8 cellular contexts compared by ENCODE assay signal in genomic region chr6:3063733-3064700, GRCh38. TPM values are rescaled to one million over a fixed set of nuclear protein-coding genes. Genes with fewer than 3 reads are reported as not detected.
DNase-seq lines count a peak whose midpoint lies in the region; ATAC-seq and TF ChIP-seq lines count a peak whose summit lies in the region.

No MANE protein-coding gene starts in this region.

- no peak overlapping the region; the same call in 1 of the 2 replicates for H4K5ac ChIP-seq in IMR-90 (ENCODE audit: low read depth, low read length)

- no peak overlapping the region for H2BK15ac ChIP-seq in IMR-90 (ENCODE audit: low read depth, low read length)

- peak overlapping the region; percentile 99 for H3K4me2 ChIP-seq in IMR-90 (ENCODE audit: low read depth, low read length)
- peak overlapping the region; percentile 91 for H3K4me2 ChIP-seq in fibroblast of lung (ENCODE audit: extremely low read depth, insufficient read depth, low read length)

- peak overlapping the region; percentile 42 for H2BK5ac ChIP-seq in IMR-90 (ENCODE audit: low read depth, low read length, poor library complexity, severe bottlenecking)

- H3K4me3 Mint-ChIP-seq in activated T-helper 17 cell treated with anti-CD3 and anti-CD28 coated beads, Interleukin-2, amount 50 U/mL, for 72 hours, result peak overlapping the region; percentile 100
- H3K4me3 Mint-ChIP-seq in naive thymus-derived CD8-positive, alpha-beta T cell, result peak overlapping the region; percentile 88 to 100 (median 94)
- H3K4me3 Mint-ChIP-seq in stimulated activated naive B cell treated with anti-CD40 and anti-IgM and Interleukin-4, amounts not matched to agents 10 μg/mL and 1 μg/mL and 100 μg/mL, for 72 hours, result peak overlapping the region; percentile 86 to 93

- H3K4me3 ChIP-seq in IMR-90 (ENCODE audit: insufficient read depth, low read depth, low read length) (peak overlapping the region; percentile 96), fibroblast of lung (replicated peaks in 1 of 4; ENCODE audit: control extremely low read depth in 1 of 4, insufficient read depth in 1 of 4, low read depth in 3 of 4, low read length in 4 of 4) (peak overlapping the region; percentile 39 to 83 (median 61))

- H3K4me1 ChIP-seq in IMR-90 (ENCODE audit: control insufficient read depth, insufficient read depth, low read length), result peaks cover 3% of the 10 kb centered on the region
- H3K4me1 ChIP-seq in fibroblast of lung (ENCODE audit: control insufficient read depth, extremely low read depth, insufficient read depth, low read length), result no peaks in the 10 kb centered on the region

- H3K23ac ChIP-seq in IMR-90 (ENCODE audit: low read depth, low read length), result peak overlapping the region; percentile 71

- H3K79me1 ChIP-seq in IMR-90 (ENCODE audit: low read depth in 1 of 2, low read length in 2 of 2), result peaks cover 5 to 28% of the 10 kb centered on the region in 2 experiments; a peak in 3 of 4 replicates

- peak; percentile 98 for TF ChIP-seq POLR2A in IMR-90 (IDR thresholded peaks at IDR 0.05; ENCODE audit: low read depth, low read length)

- TF ChIP-seq RAD21 in IMR-90 (IDR thresholded peaks at IDR 0.05; ENCODE audit: low read length), result no peak

- in situ Hi-C loops in IMR-90 (cut with MboI; ENCODE audit: low sequenced_read_pairs), result no loop called here

- no peaks in the 10 kb centered on the region for H3K9me3 Mint-ChIP-seq in activated T-helper 17 cell treated with anti-CD3 and anti-CD28 coated beads, Interleukin-2, amount 50 U/mL, for 72 hours
- H3K9me3 Mint-ChIP-seq in naive thymus-derived CD8-positive, alpha-beta T cell, result no peaks in the 10 kb centered on the region
- no peaks in the 10 kb centered on the region for H3K9me3 Mint-ChIP-seq in stimulated activated naive B cell treated with anti-CD40 and anti-IgM and Interleukin-4, amounts not matched to agents 10 μg/mL and 1 μg/mL and 100 μg/mL, for 72 hours

- peak overlapping the region in 1 of 2 experiments; percentile 60; a peak in 1 of 4 replicates for H4K8ac ChIP-seq in IMR-90 (ENCODE audit: low read depth in 2 of 2, low read length in 2 of 2)

- H3K14ac ChIP-seq in IMR-90 (replicated peaks; ENCODE audit: low read depth, low read length), result peak overlapping the region; percentile 41

- peak overlapping the region; percentile 97 for H2AFZ ChIP-seq in IMR-90 (replicated peaks; ENCODE audit: low read length, poor library complexity)
- H2AFZ ChIP-seq in fibroblast of lung (ENCODE audit: low read length), result peak overlapping the region; percentile 74

- dilution Hi-C loops in IMR-90 (cut with HindIII; ENCODE audit: low sequenced_read_pairs, unreplicated experiment), result no loop called here

- H2BK20ac ChIP-seq in IMR-90 (ENCODE audit: low read depth, low read length), result no peak overlapping the region

- BruUV-seq in IMR-90 (replicated peaks; lab: Mats Ljungman, UMichigan), result no TSS peak

- DNase-seq in DMS114 treated with DMSO at 0.1 percent for 48 hours (lab: John Stamatoyannopoulos, UW; ENCODE audit: unreplicated experiment) (peak; percentile 94), IMR-90 (peak; percentile 91), RKO (ENCODE audit: low spot score) (peak; percentile 94), fibroblast of lung (ENCODE audit: low read depth in 2 of 2) (peak; percentile 77 to 93)
- peak; percentile 80 to 94 (median 84) for DNase-seq in naive thymus-derived CD8-positive, alpha-beta T cell
- peak; percentile 91 for DNase-seq in stimulated activated naive B cell treated with anti-CD40 and anti-IgM and Interleukin-4, amounts not matched to agents 10 μg/mL and 1 μg/mL and 100 μg/mL, for 72 hours

- ATAC-seq in GM21515 (IDR thresholded peaks at IDR 0.05; ENCODE audit: unreplicated experiment) (peak; percentile 69), IMR-90 (ENCODE audit: low read depth) (peak; percentile 86)
- peak; percentile 90 for ATAC-seq in activated T-helper 17 cell treated with anti-CD3 and anti-CD28 coated beads, Interleukin-2, amount 50 U/mL, for 72 hours (replicated peaks)
- peak; percentile 77 for ATAC-seq in naive thymus-derived CD8-positive, alpha-beta T cell
- peak; percentile 87 to 88 for ATAC-seq in stimulated activated naive B cell treated with anti-CD40 and anti-IgM and Interleukin-4, amounts not matched to agents 10 μg/mL and 1 μg/mL and 100 μg/mL, for 72 hours (replicated peaks)

- H2AK9ac ChIP-seq in IMR-90 (replicated peaks; ENCODE audit: low read depth, low read length, poor library complexity), result peak overlapping the region; percentile 96

- H3K4ac ChIP-seq in IMR-90 (ENCODE audit: low read depth, low read length), result peak overlapping the region; percentile 73

- H4K20me1 ChIP-seq in IMR-90 (ENCODE audit: insufficient read depth, low read length), result peaks cover 1% of the 10 kb centered on the region; the same call in 1 of the 2 replicates
- no peaks in the 10 kb centered on the region for H4K20me1 ChIP-seq in fibroblast of lung (ENCODE audit: control insufficient read depth, extremely low read depth, insufficient read depth, low read length)

- H3K27ac ChIP-seq in IMR-90 (ENCODE audit: insufficient read depth, low read length), result peak overlapping the region; percentile 64; the same call in 1 of the 2 replicates
- peak overlapping the region; percentile 67 for H3K27ac ChIP-seq in fibroblast of lung (ENCODE audit: insufficient read depth, low read length)

- H3K9me3 ChIP-seq in IMR-90 (ENCODE audit: control insufficient read depth, insufficient read depth, low read length) (no peaks in the 10 kb centered on the region), fibroblast of lung (ENCODE audit: control insufficient read depth, insufficient read depth, low read depth, low read length) (no peaks in the 10 kb centered on the region)

- no peak overlapping the region for H3K56ac ChIP-seq in IMR-90 (ENCODE audit: extremely low read depth, insufficient read depth, low read length)

- H3K36me3 Mint-ChIP-seq in activated T-helper 17 cell treated with anti-CD3 and anti-CD28 coated beads, Interleukin-2, amount 50 U/mL, for 72 hours (ENCODE audit: low read depth), result peaks cover 8% of the 10 kb centered on the region
- no peaks in the 10 kb centered on the region for H3K36me3 Mint-ChIP-seq in naive thymus-derived CD8-positive, alpha-beta T cell
- H3K36me3 Mint-ChIP-seq in stimulated activated naive B cell treated with anti-CD40 and anti-IgM and Interleukin-4, amounts not matched to agents 10 μg/mL and 1 μg/mL and 100 μg/mL, for 72 hours, result no peaks in the 10 kb centered on the region

- H3K4me1 Mint-ChIP-seq in activated T-helper 17 cell treated with anti-CD3 and anti-CD28 coated beads, Interleukin-2, amount 50 U/mL, for 72 hours, result peaks cover 13% of the 10 kb centered on the region
- H3K4me1 Mint-ChIP-seq in naive thymus-derived CD8-positive, alpha-beta T cell, result peaks cover 9 to 45% (median 32%) of the 10 kb centered on the region in 4 donors
- H3K4me1 Mint-ChIP-seq in stimulated activated naive B cell treated with anti-CD40 and anti-IgM and Interleukin-4, amounts not matched to agents 10 μg/mL and 1 μg/mL and 100 μg/mL, for 72 hours, result peaks cover 13 to 25% of the 10 kb centered on the region in 2 donors

- intact Hi-C loops in IMR-90 (cut with micrococcal nuclease), result no loop called here

- H2BK120ac ChIP-seq in IMR-90 (ENCODE audit: low read depth, low read length), result peak overlapping the region; percentile 9; the same call in 1 of the 2 replicates

- no peaks in the 10 kb centered on the region for H3K36me3 ChIP-seq in IMR-90 (ENCODE audit: control insufficient read depth, insufficient read depth, low read length)
- no peaks in the 10 kb centered on the region for H3K36me3 ChIP-seq in fibroblast of lung (ENCODE audit: control insufficient read depth, insufficient read depth, low read length)

- H3K9ac ChIP-seq in IMR-90 (ENCODE audit: low read depth, low read length), result peak overlapping the region; percentile 78
- H3K9ac ChIP-seq in fibroblast of lung (ENCODE audit: insufficient read depth, low read length), result peak overlapping the region; percentile 50

- peaks cover 6% of the 10 kb centered on the region for H3K79me2 ChIP-seq in fibroblast of lung (ENCODE audit: control insufficient read depth, insufficient read depth, low read length)

- POLR2A ChIA-PET in IMR-90 (lab: Charles Lee; ENCODE audit: unreplicated experiment), result interaction anchor here (0.6 to 1.0 kb wide), 4 partner anchors 62 to 688 kb away, joined by 3 to 16 read pairs (median 3); no protein-coding TSS in a partner anchor
- POLR2A ChIA-PET in naive thymus-derived CD8-positive, alpha-beta T cell (lab: Charles Lee), result interaction anchor here (0.6 to 1.8 kb wide), 22 partner anchors 9 to 954 kb away, joined by 3 to 37 read pairs (median 4); partner anchors contain the start of genes BPHL, NQO2, SERPINB1 and WRNIP1

- CTCF ChIA-PET in IMR-90 (lab: Yijun Ruan, JAX), result interaction anchor here (0.8 to 1.0 kb wide), 3 partner anchors 75 to 326 kb away, joined by 3 to 4 read pairs (median 4); no protein-coding TSS in a partner anchor

- H3K27me3 ChIP-seq in IMR-90 (ENCODE audit: control insufficient read depth, insufficient read depth, low read length), result no peaks in the 10 kb centered on the region; the same call in 1 of the 2 replicates
- H3K27me3 ChIP-seq in fibroblast of lung (ENCODE audit: control insufficient read depth, insufficient read depth, low read length), result no peaks in the 10 kb centered on the region

- H3K27me3 Mint-ChIP-seq in activated T-helper 17 cell treated with anti-CD3 and anti-CD28 coated beads, Interleukin-2, amount 50 U/mL, for 72 hours, result no peaks in the 10 kb centered on the region
- H3K27me3 Mint-ChIP-seq in naive thymus-derived CD8-positive, alpha-beta T cell, result no peaks in the 10 kb centered on the region
- H3K27me3 Mint-ChIP-seq in stimulated activated naive B cell treated with anti-CD40 and anti-IgM and Interleukin-4, amounts not matched to agents 10 μg/mL and 1 μg/mL and 100 μg/mL, for 72 hours, result no peaks in the 10 kb centered on the region

- TF ChIP-seq CTCF in IMR-90 (conservative IDR thresholded peaks at IDR 0.05; ENCODE audit: low read depth, low read length), result no peak
- TF ChIP-seq CTCF in fibroblast of lung (conservative IDR thresholded peaks at IDR 0.05 in 1 of 2, IDR thresholded peaks at IDR 0.05 in 1 of 2; ENCODE audit: low read depth in 1 of 2, low read length in 2 of 2), result no peak

- no peak overlapping the region for H4K91ac ChIP-seq in IMR-90 (ENCODE audit: insufficient read depth, low read depth, low read length)

- H2AK5ac ChIP-seq in IMR-90 (ENCODE audit: low read depth, low read length), result peak overlapping the region; percentile 39; the same call in 1 of the 2 replicates

- no peaks in the 10 kb centered on the region; the same call in 1 of the 2 replicates for H3K9me1 ChIP-seq in IMR-90 (ENCODE audit: insufficient read depth, low read length)

- H3K18ac ChIP-seq in IMR-90 (ENCODE audit: low read depth, low read length), result peak overlapping the region; percentile 26; the same call in 1 of the 2 replicates

- 0% methylated on average over 32 of the region's 85 CpGs; no CpG with 5 or more reads in 1 of the 2 experiments for WGBS in IMR-90 (ENCODE audit: extremely low coverage in 2 of 2, insufficient read length in 1 of 2), 2 experiments

- H3K27ac Mint-ChIP-seq in activated T-helper 17 cell treated with anti-CD3 and anti-CD28 coated beads, Interleukin-2, amount 50 U/mL, for 72 hours, result peak overlapping the region; percentile 95
- peak overlapping the region; percentile 85 to 95 (median 91) for H3K27ac Mint-ChIP-seq in naive thymus-derived CD8-positive, alpha-beta T cell
- H3K27ac Mint-ChIP-seq in stimulated activated naive B cell treated with anti-CD40 and anti-IgM and Interleukin-4, amounts not matched to agents 10 μg/mL and 1 μg/mL and 100 μg/mL, for 72 hours, result peak overlapping the region; percentile 83

RNA-seq across cellular contexts. Expression of gene RIPK1, which starts 4.3 kb away (rescaled TPM):
- 25.6 and 28.6 TPM in 2 replicates for total RNA-seq in IMR-90 (2012; rRNA removed)
- polyA plus RNA-seq in IMR-90 (2012; rRNA removed), result 11.9 and 12.6 TPM in 2 replicates
- polyA plus RNA-seq in IMR-90 (2012; cell fraction: cytosol; rRNA removed), result 4.5 and 7.2 TPM in 2 replicates
- 9.3 and 27.5 TPM in 2 replicates for polyA plus RNA-seq in IMR-90 (2012; cell fraction: nucleus; rRNA removed; ENCODE audit: low replicate concordance)
- total RNA-seq in activated T-helper 17 cell treated with anti-CD3 and anti-CD28 coated beads, Interleukin-2, amount 50 U/mL, for 72 hours, result 10 to 100 TPM; 17.5 to 18.2 TPM
- total RNA-seq in fibroblast of lung, result 20.3 and 22.1 TPM in 2 replicates
- polyA plus RNA-seq in fibroblast of lung, result 24.9 and 29.3 TPM in 2 replicates
- 19.5 and 23.3 TPM in 2 replicates for polyA plus RNA-seq in fibroblast of lung (2012)
- 9.0 and 9.3 TPM in 2 replicates for polyA minus RNA-seq in fibroblast of lung (ENCODE audit: low replicate concordance)
- 10 to 100 TPM; 31.0 to 35.3 TPM for total RNA-seq in naive thymus-derived CD8-positive, alpha-beta T cell
- 10 to 100 TPM in 2 of 3 donors, 1 to 10 TPM in 1; 9.5 to 17.5 (median 11.2) TPM for polyA plus RNA-seq in naive thymus-derived CD8-positive, alpha-beta T cell

RNA-seq across cellular contexts. Expression of gene BPHL, which starts 54.5 kb away (rescaled TPM):
- total RNA-seq in IMR-90 (2012; rRNA removed), result 15.8 and 16.3 TPM in 2 replicates
- 13.8 and 14.7 TPM in 2 replicates for polyA plus RNA-seq in IMR-90 (2012; rRNA removed)
- 7.0 and 8.4 TPM in 2 replicates for polyA plus RNA-seq in IMR-90 (2012; cell fraction: cytosol; rRNA removed)
- polyA plus RNA-seq in IMR-90 (2012; cell fraction: nucleus; rRNA removed; ENCODE audit: low replicate concordance), result 9.6 and 25.1 TPM in 2 replicates
- total RNA-seq in activated T-helper 17 cell treated with anti-CD3 and anti-CD28 coated beads, Interleukin-2, amount 50 U/mL, for 72 hours, result 1 to 10 TPM; 9.1 to 9.2 TPM
- 15.2 and 20.6 TPM in 2 replicates for total RNA-seq in fibroblast of lung
- polyA plus RNA-seq in fibroblast of lung, result 15.5 and 16.6 TPM in 2 replicates
- 13.7 and 14.4 TPM in 2 replicates for polyA plus RNA-seq in fibroblast of lung (2012)
- polyA minus RNA-seq in fibroblast of lung (ENCODE audit: low replicate concordance), result 4.8 and 13.7 TPM in 2 replicates
- 10 to 100 TPM; 11.3 to 15.7 TPM for total RNA-seq in naive thymus-derived CD8-positive, alpha-beta T cell
- 10 to 100 TPM in 1 of 3 donors, 1 to 10 TPM in 2; 7.3 to 13.5 (median 8.7) TPM for polyA plus RNA-seq in naive thymus-derived CD8-positive, alpha-beta T cell

Comparison
In these comparisons a context has a peak if more than half of its experiments do, and no peak if none do; other contexts are left out.
1. Peak in every context shown above with its lines: DNase-seq, ATAC-seq, H3K4me3 ChIP-seq and H3K27ac ChIP-seq.